ENCODE assay signal across 8 cellular contexts in the genomic region with DNA sequence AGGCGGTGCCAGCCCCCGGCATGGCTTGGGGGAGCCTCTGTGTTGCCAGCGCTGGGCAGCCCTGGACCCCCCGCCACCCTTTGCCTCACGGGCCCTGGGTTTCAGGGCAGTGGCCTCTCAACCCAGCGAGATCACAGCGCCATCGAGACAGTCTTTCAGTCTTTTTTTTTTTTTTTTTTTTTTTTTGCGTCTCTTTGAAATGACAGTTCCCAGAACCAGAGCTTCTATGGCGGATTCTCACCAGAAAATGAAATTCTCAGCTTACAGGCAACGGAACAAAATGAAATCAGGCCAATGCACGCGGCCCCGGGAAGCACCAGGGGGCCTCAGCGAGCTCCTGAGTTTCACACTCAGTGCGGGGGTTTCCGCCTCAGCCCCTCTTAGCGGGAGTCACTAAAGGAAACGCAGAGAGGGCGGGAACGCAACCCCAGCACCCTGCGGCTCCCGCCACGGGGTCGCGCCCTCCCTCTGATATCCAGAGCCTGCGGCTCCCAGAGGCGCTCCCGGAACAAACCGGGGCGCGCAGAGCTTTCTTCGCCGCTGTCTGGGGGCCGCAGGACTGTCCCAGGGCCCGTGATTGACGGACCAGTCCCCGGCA.
DNase-seq lines count a peak whose midpoint lies in the region; ATAC-seq and TF ChIP-seq lines count a peak whose summit lies in the region.

No MANE protein-coding gene starts in this region.

- peak overlapping the region; percentile 62; the same call in 1 of the 2 replicates for H3K27ac ChIP-seq in VCaP

- TF ChIP-seq CTCF in VCaP (conservative IDR thresholded peaks at IDR 0.05), result peak; percentile 93

- ATAC-seq in GM18502 (IDR thresholded peaks at IDR 0.05; ENCODE audit: poor library complexity, unreplicated experiment), result peak; percentile 65
- no peak for ATAC-seq in GM18873 (IDR thresholded peaks at IDR 0.05; ENCODE audit: low FRiP score, unreplicated experiment)

- in situ Hi-C loops in T47D (cut with HindIII; ENCODE audit: low pct_unique_long_range_greater_than_20kb, low sequenced_read_pairs), result no loop called here

- peak; percentile 19 for DNase-seq in NAMALWA (ENCODE audit: low spot score)
- peak; percentile 47 to 83 for DNase-seq in T47D (ENCODE audit: low read depth in 1 of 2, low spot score in 1 of 2)
- peak; percentile 15 for DNase-seq in inferior parietal cortex (ENCODE audit: extremely low spot score)
- peak; percentile 72 for DNase-seq in smooth muscle cell of the brain vasculature (ENCODE audit: low read depth, low spot score)
- DNase-seq in NCI-H187 (lab: John Stamatoyannopoulos, UW), result no peak

Comparison
In these comparisons a context has a peak if more than half of its experiments do, and no peak if none do; other contexts are left out.
1. DNase-seq: peak in NAMALWA (single experiment), T47D (2 of 2), inferior parietal cortex (single experiment) and smooth muscle cell of the brain vasculature (single experiment); none in NCI-H187 (0 of 2).